Comparison of ENCODE assay signal across 10 cellular contexts in genomic region chrX:110420771-110421498, GRCh38.
DNase-seq lines count a peak whose midpoint lies in the region; TF ChIP-seq lines count a peak whose summit lies in the region.
"Had no signal": no experiment of that assay in that cellular context is flagged by ENCODE, and none has a peak within 500 bp of the region (broad histone marks: within the 10 kb centered on the region; RNA-seq: fewer than 3 reads in every experiment).

No MANE protein-coding gene starts in this region.

- peak; percentile 32 for DNase-seq in SIG-M5 treated with dmso at 0.1 percent for 504 hours (lab: John Stamatoyannopoulos, UW; ENCODE audit: unreplicated experiment)
- no peak for DNase-seq in SIG-M5 (lab: John Stamatoyannopoulos, UW)
- DNase-seq in dorsolateral prefrontal cortex, result peak in 9 of 10 donors; percentile 37 to 81 (median 61)
- no peak for DNase-seq in smooth muscle cell (lab: John Stamatoyannopoulos, UW; ENCODE audit: unreplicated experiment)
- DNase-seq in cerebellum (ENCODE audit: low spot score), result no peak
- DNase-seq in tibial nerve (ENCODE audit: low spot score in 2 of 2), result no peak
- DNase-seq in CD1c-positive myeloid dendritic cell (ENCODE audit: extremely low spot score), result no peak
- DNase-seq: T-cell had no signal

- no peak for TF ChIP-seq EP300 in tibial nerve (IDR thresholded peaks at IDR 0.05)

- H4K20me1 ChIP-seq in Loucy (ENCODE audit: insufficient read depth, low read length, poor library complexity, severe bottlenecking) (no peaks in the 10 kb centered on the region), smooth muscle cell (ENCODE audit: low read depth) (no peaks in the 10 kb centered on the region)

- H3K27me3 ChIP-seq in Loucy (ENCODE audit: insufficient read depth, low read length, poor library complexity, severe bottlenecking), result no peaks in the 10 kb centered on the region
- H3K27me3 ChIP-seq in dorsolateral prefrontal cortex, result peaks cover 0 to 80% (median 17%) of the 10 kb centered on the region in 45 donors
- H3K27me3 ChIP-seq in smooth muscle cell (ENCODE audit: low read depth), result no peaks in the 10 kb centered on the region
- H3K27me3 ChIP-seq in tibial nerve, result peaks cover 0 to 15% of the 10 kb centered on the region in 2 donors

- H3F3A ChIP-seq in Loucy (ENCODE audit: low read depth) (no peaks in the 10 kb centered on the region), smooth muscle cell (ENCODE audit: low read depth) (no peaks in the 10 kb centered on the region)

- H3K79me2 ChIP-seq in Loucy (ENCODE audit: insufficient read depth, low read length) (no peaks in the 10 kb centered on the region), smooth muscle cell (ENCODE audit: low read depth) (no peaks in the 10 kb centered on the region)

- H3K4me2 ChIP-seq in Loucy (ENCODE audit: low read depth, low read length, poor library complexity, severe bottlenecking) (no peak overlapping the region), smooth muscle cell (no peak overlapping the region)

- no peak for TF ChIP-seq POLR2A in tibial nerve (IDR thresholded peaks at IDR 0.05)

- no peaks in the 10 kb centered on the region for H3K9me2 ChIP-seq in Loucy (replicated peaks; ENCODE audit: low read depth, low read length)

- WGBS in smooth muscle cell (ENCODE audit: low lambda C conversion rate), result 67% methylated on average over 9 of the region's 9 CpGs
- 31 to 39% methylated on average over 9 of the region's 9 CpGs for WGBS in tibial nerve, 2 donors

- H3K9me3 ChIP-seq in Loucy (ENCODE audit: insufficient read depth, low read depth, low read length) (no peaks in the 10 kb centered on the region), smooth muscle cell (replicated peaks; ENCODE audit: low read depth) (no peaks in the 10 kb centered on the region), tibial nerve (no peaks in the 10 kb centered on the region)

- H3K4me3 ChIP-seq in Loucy (ENCODE audit: low read length, poor library complexity, severe bottlenecking) (no peak overlapping the region), dorsolateral prefrontal cortex (peak overlapping the region in 16 of 59 donors; percentile 1 to 48 (median 12)), smooth muscle cell (no peak overlapping the region), tibial nerve (peak overlapping the region in 1 of 4 donors; percentile 12)

- H2AFZ ChIP-seq in Loucy (ENCODE audit: low read length) (no peak overlapping the region), smooth muscle cell (ENCODE audit: low read depth) (no peak overlapping the region)

- H3K4me1 ChIP-seq in Loucy (ENCODE audit: insufficient read depth, low read length, poor library complexity, severe bottlenecking), result no peaks in the 10 kb centered on the region
- H3K4me1 ChIP-seq in smooth muscle cell (ENCODE audit: low read depth), result no peaks in the 10 kb centered on the region
- H3K4me1 ChIP-seq in tibial nerve, result peaks cover 0 to 9% (median 0%) of the 10 kb centered on the region in 4 donors

- H3K27ac ChIP-seq in dorsolateral prefrontal cortex (peak overlapping the region in 21 of 59 donors; percentile 7 to 65 (median 30)), smooth muscle cell (ENCODE audit: low read depth) (no peak overlapping the region), tibial nerve (no peak overlapping the region)
- H3K27ac ChIP-seq: HL-60 had no signal

- peak; percentile 56 for TF ChIP-seq CTCF in Loucy (conservative IDR thresholded peaks at IDR 0.05; ENCODE audit: low read length)
- TF ChIP-seq CTCF in dorsolateral prefrontal cortex (IDR thresholded peaks at IDR 0.05 in 54 of 56, conservative IDR thresholded peaks at IDR 0.05 in 2 of 56; ENCODE audit: low read depth in 1 of 56, partially characterized antibody in 56 of 56), result peak in 24 of 56 donors; percentile 5 to 46 (median 16)
- TF ChIP-seq CTCF in smooth muscle cell (IDR thresholded peaks at IDR 0.05; ENCODE audit: borderline replicate concordance, insufficient read depth, poor library complexity, severe bottlenecking), result peak; percentile 13
- TF ChIP-seq CTCF in tibial nerve (IDR thresholded peaks at IDR 0.05), result no peak

- H3K9ac ChIP-seq in Loucy (ENCODE audit: low read depth, low read length, poor library complexity, severe bottlenecking) (no peak overlapping the region), smooth muscle cell (ENCODE audit: low read depth) (no peak overlapping the region)

- intact Hi-C loops in dorsolateral prefrontal cortex (cut with DNase I), result loop anchor here in 1 of 2 donors (10.0 kb wide), 1 partner anchor 416 kb away; the partner anchor contains the start of gene TMEM164

- H3K36me3 ChIP-seq in Loucy (ENCODE audit: insufficient read depth, low read length), result no peaks in the 10 kb centered on the region
- no peaks in the 10 kb centered on the region for H3K36me3 ChIP-seq in smooth muscle cell (ENCODE audit: low read depth)
- no peaks in the 10 kb centered on the region for H3K36me3 ChIP-seq in tibial nerve

Comparison
In these comparisons a context has a peak if more than half of its experiments do, and no peak if none do; other contexts are left out.
1. DNase-seq: peak in SIG-M5 treated with dmso at 0.1 percent for 504 hours (single experiment) and dorsolateral prefrontal cortex (9 of 10); none in SIG-M5 (single experiment), smooth muscle cell (single experiment), cerebellum (single experiment), tibial nerve (0 of 2) and CD1c-positive myeloid dendritic cell (single experiment).
2. CTCF ChIP-seq: peak in Loucy (single experiment) and smooth muscle cell (single experiment); none in tibial nerve (0 of 5).